Comparison of ENCODE assay signal across 11 cellular contexts in genomic region chr6:69791065-69791471, GRCh38. TPM values are rescaled to one million over a fixed set of nuclear protein-coding genes. Genes with fewer than 3 reads are reported as not detected.
DNase-seq lines count a peak whose midpoint lies in the region; ATAC-seq and TF ChIP-seq lines count a peak whose summit lies in the region.
"Had no signal": no experiment of that assay in that cellular context is flagged by ENCODE, and none has a peak within 500 bp of the region (broad histone marks: within the 10 kb centered on the region; RNA-seq: fewer than 3 reads in every experiment).

No MANE protein-coding gene starts in this region.

- H3K9me3 ChIP-seq in adrenal gland (replicated peaks in 1 of 3), result no peaks in the 10 kb centered on the region

- no peaks in the 10 kb centered on the region for H3K36me3 ChIP-seq in adrenal gland (replicated peaks in 1 of 2)

- peak overlapping the region in 1 of 5 donors; percentile 25 for H3K27ac ChIP-seq in adrenal gland
- H3K27ac ChIP-seq: parathyroid adenoma had no signal

- H3K4me1 ChIP-seq in adrenal gland (replicated peaks in 1 of 2), result peaks cover 21 to 43% of the 10 kb centered on the region in 2 donors

- peaks cover 18% of the 10 kb centered on the region for H3K4me1 Mint-ChIP-seq in nephron
- H3K4me1 Mint-ChIP-seq in activated T-helper 17 cell treated with anti-CD3 and anti-CD28 coated beads, Interleukin-2, amount 50 U/mL, for 72 hours, result peaks cover 27% of the 10 kb centered on the region

- TF ChIP-seq CTCF in nephron (IDR thresholded peaks at IDR 0.05; ENCODE audit: unreplicated experiment in 3 of 3) (no peak), adrenal gland (IDR thresholded peaks at IDR 0.05) (no peak)

- H3K27me3 Mint-ChIP-seq in nephron (ENCODE audit: low read depth), result no peaks in the 10 kb centered on the region
- H3K27me3 Mint-ChIP-seq in activated T-helper 17 cell treated with anti-CD3 and anti-CD28 coated beads, Interleukin-2, amount 50 U/mL, for 72 hours, result no peaks in the 10 kb centered on the region
- H3K27me3 Mint-ChIP-seq: central memory CD8-positive, alpha-beta T cell had no signal

- WGBS in adrenal gland, 4 donors, result 56 to 81% (median 64%) methylated on average over 2 of the region's 2 CpGs

- H3K27ac Mint-ChIP-seq in nephron, result peak overlapping the region; percentile 28 to 60 (median 34)
- no peak overlapping the region for H3K27ac Mint-ChIP-seq in activated T-helper 17 cell treated with anti-CD3 and anti-CD28 coated beads, Interleukin-2, amount 50 U/mL, for 72 hours

- no peak overlapping the region for H3K4me3 ChIP-seq in adrenal gland

- no peaks in the 10 kb centered on the region for H3K27me3 ChIP-seq in adrenal gland

- ATAC-seq in GM19025 (IDR thresholded peaks at IDR 0.05; ENCODE audit: low read depth, unreplicated experiment), result peak; percentile 48
- peak; percentile 46 for ATAC-seq in HG02938 (IDR thresholded peaks at IDR 0.05; ENCODE audit: unreplicated experiment)
- no peak for ATAC-seq in activated T-helper 17 cell treated with anti-CD3 and anti-CD28 coated beads, Interleukin-2, amount 50 U/mL, for 72 hours (replicated peaks)

- DNase-seq in astrocyte of the hippocampus (ENCODE audit: low read depth, low spot score) (peak; percentile 13), RKO (ENCODE audit: low spot score) (no peak), NCI-H1092 treated with DMSO at 0.1 percent for 48 hours (lab: John Stamatoyannopoulos, UW) (no peak), adrenal gland (no peak)
- DNase-seq: OCI-M1 had no signal

- no peaks in the 10 kb centered on the region for H3K9me3 Mint-ChIP-seq in nephron
- no peaks in the 10 kb centered on the region for H3K9me3 Mint-ChIP-seq in activated T-helper 17 cell treated with anti-CD3 and anti-CD28 coated beads, Interleukin-2, amount 50 U/mL, for 72 hours
- H3K9me3 Mint-ChIP-seq: central memory CD8-positive, alpha-beta T cell had no signal

- no peak overlapping the region for H3K4me3 Mint-ChIP-seq in nephron
- H3K4me3 Mint-ChIP-seq in activated T-helper 17 cell treated with anti-CD3 and anti-CD28 coated beads, Interleukin-2, amount 50 U/mL, for 72 hours, result no peak overlapping the region
- H3K4me3 Mint-ChIP-seq: central memory CD8-positive, alpha-beta T cell had no signal

- TF ChIP-seq POLR2A in adrenal gland (IDR thresholded peaks at IDR 0.05), result no peak

- H3K36me3 Mint-ChIP-seq in nephron (ENCODE audit: low read depth), result peaks cover 13% of the 10 kb centered on the region
- peaks cover 43% of the 10 kb centered on the region for H3K36me3 Mint-ChIP-seq in activated T-helper 17 cell treated with anti-CD3 and anti-CD28 coated beads, Interleukin-2, amount 50 U/mL, for 72 hours (ENCODE audit: low read depth)

- intact Hi-C loops in adrenal gland (cut with DNase I), result no loop called here

RNA-seq across cellular contexts. Expression of gene LMBRD1, which starts 5.7 kb away (rescaled TPM):
- 10 to 100 TPM; 18.4 to 26.1 TPM for total RNA-seq in activated T-helper 17 cell treated with anti-CD3 and anti-CD28 coated beads, Interleukin-2, amount 50 U/mL, for 72 hours
- 100 to 1,000 TPM in 6 of 8 donors, 10 to 100 TPM in 2; 89.5 to 133 (median 105) TPM for total RNA-seq in adrenal gland
- polyA plus RNA-seq in adrenal gland, result 100 to 1,000 TPM in 1 of 3 donors, 10 to 100 TPM in 2; 22.1 to 141 (median 34.8) TPM
